ENCODE assay signal across 17 cellular contexts in the genomic region with DNA sequence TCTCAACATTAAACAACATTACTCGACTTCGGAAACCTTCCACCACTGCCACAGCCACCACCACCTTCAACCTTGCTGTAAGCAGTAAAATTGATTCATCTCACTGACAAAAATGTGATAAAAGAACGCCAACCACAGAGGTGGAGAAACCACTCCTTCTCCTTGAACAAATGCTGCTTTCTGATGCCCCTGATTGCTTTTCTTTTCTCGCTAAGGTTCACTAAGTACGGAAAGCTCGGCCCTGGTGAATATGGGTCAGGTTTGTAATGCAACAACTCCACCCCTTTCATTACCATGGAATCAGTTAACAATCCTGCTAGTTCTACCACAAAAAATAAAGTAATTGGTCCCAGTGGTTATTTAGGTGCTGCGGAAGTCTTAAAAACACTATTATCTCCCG. TPM values are rescaled to one million over a fixed set of nuclear protein-coding genes. Genes with fewer than 3 reads are reported as not detected.
"Had no signal": no experiment of that assay in that cellular context is flagged by ENCODE, and none has a peak within 500 bp of the region (broad histone marks: within the 10 kb centered on the region; RNA-seq: fewer than 3 reads in every experiment).

No MANE protein-coding gene starts in this region.

- H3K4me3 Mint-ChIP-seq: activated naive CD8-positive, alpha-beta T cell treated with anti-CD3 and anti-CD28 coated beads for 36 hours; stimulated activated naive CD8-positive, alpha-beta T cell treated with anti-CD3 and anti-CD28 coated beads, Interleukin-15, Interleukin-2, amounts not matched to agents 100 ng/mL and 50 ng/mL, for 24 hours had no signal

- H3K4me1 ChIP-seq: right lobe of liver had no signal

- H3K9me3 ChIP-seq: lower lobe of right lung, neutrophil, right lobe of liver, spleen, suprapubic skin, upper lobe of left lung had no signal

- H3K4me1 Mint-ChIP-seq: activated naive CD8-positive, alpha-beta T cell treated with anti-CD3 and anti-CD28 coated beads for 36 hours had no signal

- DNase-seq: activated CD4-positive, alpha-beta T cell treated with anti-CD3 and anti-CD28 coated beads, Interleukin-2, amount 50 U/mL, for 1 hour; activated CD8-positive, alpha-beta memory T cell treated with anti-CD3 and anti-CD28 coated beads for 24 hours; activated naive CD8-positive, alpha-beta T cell treated with anti-CD3 and anti-CD28 coated beads for 36 hours; amygdala; brain microvascular endothelial cell; hypothalamus; lower lobe of right lung; right lobe of liver; spleen; T-helper 1 cell; T1000; upper lobe of left lung had no signal

- H3K9me3 Mint-ChIP-seq: activated naive CD8-positive, alpha-beta T cell treated with anti-CD3 and anti-CD28 coated beads for 36 hours; stimulated activated naive CD8-positive, alpha-beta T cell treated with anti-CD3 and anti-CD28 coated beads, Interleukin-15, Interleukin-2, amounts not matched to agents 100 ng/mL and 50 ng/mL, for 24 hours had no signal

- ATAC-seq: activated CD4-positive, CD25-positive, alpha-beta regulatory T cell treated with anti-CD3 and anti-CD28 coated beads, Interleukin-2, amount 50 U/mL, for 24 hours; right lobe of liver; SK-N-SH treated with all-trans-retinoic acid at 6 μM for 48 hours had no signal

- H3K27me3 Mint-ChIP-seq: stimulated activated naive CD8-positive, alpha-beta T cell treated with anti-CD3 and anti-CD28 coated beads, Interleukin-15, Interleukin-2, amounts not matched to agents 100 ng/mL and 50 ng/mL, for 24 hours had no signal

- H3K27ac Mint-ChIP-seq: activated naive CD8-positive, alpha-beta T cell treated with anti-CD3 and anti-CD28 coated beads for 36 hours; stimulated activated naive CD8-positive, alpha-beta T cell treated with anti-CD3 and anti-CD28 coated beads, Interleukin-15, Interleukin-2, amounts not matched to agents 100 ng/mL and 50 ng/mL, for 24 hours had no signal

- H3K4me3 ChIP-seq: lower lobe of right lung, right lobe of liver, spleen, suprapubic skin, upper lobe of left lung had no signal

- H3K36me3 Mint-ChIP-seq: activated naive CD8-positive, alpha-beta T cell treated with anti-CD3 and anti-CD28 coated beads for 36 hours had no signal

- H3K27me3 ChIP-seq: brain microvascular endothelial cell, neutrophil, right lobe of liver, spleen, suprapubic skin, upper lobe of left lung had no signal

- H3K27ac ChIP-seq: brain microvascular endothelial cell, lower lobe of right lung, neutrophil, right lobe of liver, spleen, suprapubic skin, upper lobe of left lung had no signal

- H3K36me3 ChIP-seq: brain microvascular endothelial cell, lower lobe of right lung, neutrophil, right lobe of liver, spleen, suprapubic skin had no signal

RNA-seq across cellular contexts. Expression of a gene that starts 44.9 kb away (rescaled TPM):
- total RNA-seq: activated naive CD8-positive, alpha-beta T cell treated with anti-CD3 and anti-CD28 coated beads for 36 hours had no signal
